8 cellular contexts compared by ENCODE assay signal in genomic region chr5:119453045-119453383, GRCh38. TPM values are rescaled to one million over a fixed set of nuclear protein-coding genes. Genes with fewer than 3 reads are reported as not detected.
DNase-seq lines count a peak whose midpoint lies in the region; ATAC-seq and TF ChIP-seq lines count a peak whose summit lies in the region.

No MANE protein-coding gene starts in this region.

- no peaks in the 10 kb centered on the region for H3K27me3 ChIP-seq in foreskin keratinocyte
- H3K27me3 ChIP-seq in neutrophil: no peaks in the 10 kb centered on the region

- H3K27ac ChIP-seq in VCaP (peak overlapping the region; percentile 86), foreskin keratinocyte (peak overlapping the region; percentile 90), neutrophil (peak overlapping the region; percentile 84)

- peaks cover 5% of the 10 kb centered on the region for H3K36me3 ChIP-seq in neutrophil

- H3K4me1 ChIP-seq in foreskin keratinocyte: no peaks in the 10 kb centered on the region
- peaks cover 7 to 14% of the 10 kb centered on the region in 2 experiments for H3K4me1 ChIP-seq in neutrophil (ENCODE audit: control insufficient read depth in 1 of 2, insufficient read depth in 1 of 2, low read depth in 1 of 2, low read length in 1 of 2)

- TF ChIP-seq CTCF in AG09309 (IDR thresholded peaks at IDR 0.05; ENCODE audit: control insufficient read depth, insufficient read depth, low read depth, low read length, missing control alignments): no peak
- TF ChIP-seq CTCF in VCaP (conservative IDR thresholded peaks at IDR 0.05): no peak
- TF ChIP-seq CTCF in foreskin keratinocyte (conservative IDR thresholded peaks at IDR 0.05): no peak
- no peak for TF ChIP-seq CTCF in neutrophil (IDR thresholded peaks at IDR 0.05)

- DNase-seq in AG09309 (ENCODE audit: low read depth) (no peak), foreskin keratinocyte (no peak), NCI-H1048 (lab: John Stamatoyannopoulos, UW) (no peak)

- H3K9me3 ChIP-seq in neutrophil: no peaks in the 10 kb centered on the region

- H3K4me3 ChIP-seq in AG09309 (ENCODE audit: control insufficient read depth, low read depth, low read length) (peak overlapping the region; percentile 98), neutrophil (ENCODE audit: low read depth in 1 of 2, low read length in 1 of 2) (peak overlapping the region; percentile 68 to 75)

- ATAC-seq in GM18873 (IDR thresholded peaks at IDR 0.05; ENCODE audit: low FRiP score, unreplicated experiment) (peak; percentile 6), HG03432 (IDR thresholded peaks at IDR 0.05; ENCODE audit: unreplicated experiment) (peak; percentile 2), foreskin keratinocyte (peak; percentile 2), HG03571 (IDR thresholded peaks at IDR 0.05; ENCODE audit: unreplicated experiment) (no peak)

RNA-seq across cellular contexts. Expression of gene HSD17B4, which starts 0.7 kb away (rescaled TPM):
- 119 and 124 TPM in 2 replicates for total RNA-seq in foreskin keratinocyte
- 89.8 and 97.6 TPM in 2 replicates for polyA plus RNA-seq in foreskin keratinocyte
